In genomic region chr19:29783627-29784190, GRCh38 we compare ENCODE assay signal across 28 cellular contexts.
"Had no signal": no experiment of that assay in that cellular context is flagged by ENCODE, and none has a peak within 500 bp of the region (broad histone marks: within the 10 kb centered on the region; RNA-seq: fewer than 3 reads in every experiment).

No MANE protein-coding gene starts in this region.

- H3K27me3 Mint-ChIP-seq: naive thymus-derived CD8-positive, alpha-beta T cell had no signal

- H3K9me3 ChIP-seq: heart left ventricle, left lung, lower lobe of right lung, pancreas, prostate gland, stomach, testis, tibial artery, upper lobe of right lung, vagina had no signal

- H3K4me1 ChIP-seq: heart left ventricle, left lung, lower lobe of right lung, pancreas, prostate gland, stomach, testis, tibial artery, upper lobe of right lung, vagina had no signal

- ATAC-seq: heart left ventricle; left colon; left lung; lower lobe of right lung; naive thymus-derived CD8-positive, alpha-beta T cell; pancreas; sciatic nerve; stimulated activated naive B cell treated with anti-CD40 and anti-IgM and Interleukin-4, amounts not matched to agents 10 μg/mL and 1 μg/mL and 100 μg/mL, for 72 hours; stimulated activated naive CD8-positive, alpha-beta T cell treated with anti-CD3 and anti-CD28 coated beads, Interleukin-15, Interleukin-2, amounts not matched to agents 100 U/mL and 50 U/mL, for 24 hours; upper lobe of right lung had no signal

- H3K9me3 Mint-ChIP-seq: immature natural killer cell; naive thymus-derived CD8-positive, alpha-beta T cell; nephron had no signal

- H3K4me3 Mint-ChIP-seq: immature natural killer cell; naive thymus-derived CD8-positive, alpha-beta T cell; nephron; stimulated activated naive B cell treated with anti-CD40 and anti-IgM and Interleukin-4, amounts not matched to agents 10 μg/mL and 1 μg/mL and 100 μg/mL, for 72 hours had no signal

- H3K27ac ChIP-seq: heart left ventricle, left lung, lower lobe of right lung, pancreas, prostate gland, skin epidermis, stomach, testis, tibial artery, upper lobe of right lung, vagina had no signal

- H3K27ac Mint-ChIP-seq: immature natural killer cell; stimulated activated naive B cell treated with anti-CD40 and anti-IgM and Interleukin-4, amounts not matched to agents 10 μg/mL and 1 μg/mL and 100 μg/mL, for 72 hours had no signal

- H3K4me1 Mint-ChIP-seq: immature natural killer cell had no signal

- DNase-seq: heart left ventricle; hypothalamus; immature natural killer cell; kidney; left colon; lower lobe of right lung; mammary epithelial cell; mesenchymal stem cell; naive thymus-derived CD8-positive, alpha-beta T cell; pancreas; stimulated activated CD4-positive, alpha-beta T cell treated with anti-CD3 and anti-CD28 coated beads, Interleukin-12 subunit alpha, Interleukin-12 subunit beta, amount 100 ng/mL, for 4 hours; stimulated activated CD4-positive, alpha-beta T cell treated with anti-CD3 and anti-CD28 coated beads, Interleukin-15, amount 100 ng/mL, for 24 hours; stimulated activated CD4-positive, alpha-beta T cell treated with anti-CD3 and anti-CD28 coated beads, Interleukin-2, amount 100 ng/mL, for 24 hours; stimulated activated CD4-positive, alpha-beta T cell treated with anti-CD3 and anti-CD28 coated beads, Interleukin-4, amount 100 ng/mL, for 1 hour; stimulated activated naive B cell treated with anti-CD40 and anti-IgM and Interleukin-4, amounts not matched to agents 10 μg/mL and 1 μg/mL and 100 μg/mL, for 72 hours; stimulated activated naive CD8-positive, alpha-beta T cell treated with anti-CD3 and anti-CD28 coated beads, Interleukin-15, Interleukin-2, amounts not matched to agents 100 U/mL and 50 U/mL, for 24 hours; stomach; testis; tibial artery; trophoblast cell; upper lobe of right lung had no signal

- H3K36me3 ChIP-seq: heart left ventricle, left lung, lower lobe of right lung, pancreas, prostate gland, stomach, tibial artery, upper lobe of right lung, vagina had no signal

- H3K27me3 ChIP-seq: heart left ventricle, left lung, pancreas, testis, upper lobe of right lung, vagina had no signal

- H3K36me3 Mint-ChIP-seq: immature natural killer cell; naive thymus-derived CD8-positive, alpha-beta T cell; stimulated activated naive B cell treated with anti-CD40 and anti-IgM and Interleukin-4, amounts not matched to agents 10 μg/mL and 1 μg/mL and 100 μg/mL, for 72 hours had no signal

- H3K4me3 ChIP-seq: heart left ventricle, left lung, lower lobe of right lung, pancreas, prostate gland, skin epidermis, stomach, testis, tibial artery, upper lobe of right lung, vagina had no signal

- FAIRE-seq: islet of Langerhans, kidney, pancreas had no signal
